In genomic region chr10:15097011-15097812, GRCh38 we compare ENCODE assay signal across 8 cellular contexts. TPM values are rescaled to one million over a fixed set of nuclear protein-coding genes. Genes with fewer than 3 reads are reported as not detected.
DNase-seq lines count a peak whose midpoint lies in the region; ATAC-seq and TF ChIP-seq lines count a peak whose summit lies in the region.

RPP38 (plus strand) TSS chr10:15097355; CDS start chr10:15103315, 5,960 bp downstream.

- DNase-seq in NCI-H146 (lab: John Stamatoyannopoulos, UW) (peak; percentile 98), amniotic epithelial cell (ENCODE audit: low read depth) (peak; percentile 90), left cardiac atrium (peak; percentile 98), posterior vena cava (ENCODE audit: low spot score) (peak; percentile 99), upper lobe of left lung (peak; percentile 93 to 99)

- H3K4me3 ChIP-seq in upper lobe of left lung = peak within 1 kb of the TSS; percentile 63 to 98 (median 88)

- H3K9me3 ChIP-seq in upper lobe of left lung = no peaks in the 10 kb centered on the region

- H3K36me3 ChIP-seq in upper lobe of left lung = peaks cover 0 to 10% (median under 1%) of the 10 kb centered on the region in 4 donors

- no peaks in the 10 kb centered on the region for H3K27me3 ChIP-seq in upper lobe of left lung

- peak in 2 of 6 experiments; percentile 9 to 14 for TF ChIP-seq CTCF in upper lobe of left lung (IDR thresholded peaks at IDR 0.05)

- TF ChIP-seq EP300 in upper lobe of left lung (IDR thresholded peaks at IDR 0.05) = no peak

- peak; percentile 87 for ATAC-seq in HG02870 (IDR thresholded peaks at IDR 0.05; ENCODE audit: unreplicated experiment)
- peak; percentile 98 to 99 for ATAC-seq in left cardiac atrium
- peak; percentile 97 to 98 for ATAC-seq in upper lobe of left lung (ENCODE audit: low FRiP score in 2 of 2)

- H3K4me1 ChIP-seq in upper lobe of left lung = peaks cover 13 to 34% (median 23%) of the 10 kb centered on the region in 4 donors

- intact Hi-C loops in T-helper 1 cell treated with Interleukin-12 subunit alpha and Interleukin-12 subunit beta and Interleukin-4 antibody, amounts not matched to agents 30 ng/mL and 1 ng/mL, for 36 hours (cut with micrococcal nuclease) = loop anchor here (1.0 to 5.0 kb wide), 15 partner anchors 9 to 1720 kb away; partner anchors contain the start of genes ACBD7, CDNF, DCLRE1C and HSPA14
- intact Hi-C loops in left cardiac atrium (cut with DNase I) (loop anchor here (5.0 to 10.0 kb wide), 2 partner anchors 132 to 145 kb away; partner anchors contain the start of gene DCLRE1C (in 1 of the 2)), posterior vena cava (cut with DNase I) (loop anchor here in 1 of 2 donors (5.0 kb wide), 1 partner anchor 145 kb away; the partner anchor contains the start of gene DCLRE1C)

- 0% methylated on average over 11 to 16 of the region's 84 CpGs for WGBS in upper lobe of left lung, 2 donors

- H3K27ac ChIP-seq in upper lobe of left lung = peak within 1 kb of the TSS; percentile 93 to 98 (median 96)

- TF ChIP-seq POLR2A in GM15510 (IDR thresholded peaks at IDR 0.05; ENCODE audit: borderline replicate concordance, extremely low read depth, insufficient read length) (peak; percentile 96), upper lobe of left lung (IDR thresholded peaks at IDR 0.05) (peak in 3 of 4 donors; percentile 87 to 92 (median 89))

RNA-seq across cellular contexts. Expression of gene RPP38, which starts in this region (rescaled TPM):
- total RNA-seq in T-helper 1 cell treated with Interleukin-12 subunit alpha and Interleukin-12 subunit beta and Interleukin-4 antibody, amounts not matched to agents 30 ng/mL and 1 ng/mL, for 36 hours = 17.0 and 18.2 TPM in 2 replicates
- total RNA-seq in left cardiac atrium (1 to 10 TPM; 9.1 to 9.3 TPM), posterior vena cava (10 to 100 TPM in 1 of 2 donors, 1 to 10 TPM in 1; 10.0 to 11.2 TPM), upper lobe of left lung (10 to 100 TPM in 5 of 6 donors, 1 to 10 TPM in 1; 6.4 to 27.2 (median 13.6) TPM)

Comparison
In these comparisons a context has a peak if more than half of its experiments do, and no peak if none do; other contexts are left out.
1. Peak in every context shown above with its lines: DNase-seq, ATAC-seq, H3K4me3 ChIP-seq and H3K27ac ChIP-seq.